16 cellular contexts compared by ENCODE assay signal in genomic region chr2:42572297-42573081, GRCh38. TPM values are rescaled to one million over a fixed set of nuclear protein-coding genes. Genes with fewer than 3 reads are reported as not detected.
DNase-seq lines count a peak whose midpoint lies in the region; ATAC-seq and TF ChIP-seq lines count a peak whose summit lies in the region.
"Had no signal": no experiment of that assay in that cellular context is flagged by ENCODE, and none has a peak within 500 bp of the region (broad histone marks: within the 10 kb centered on the region; RNA-seq: fewer than 3 reads in every experiment).

No MANE protein-coding gene starts in this region.

- H4K20me1 ChIP-seq in IMR-90 (ENCODE audit: insufficient read depth, low read length): no peaks in the 10 kb centered on the region

- 100% methylated on average over 2 of the region's 10 CpGs; no CpG with 5 or more reads in 1 of the 2 experiments for WGBS in IMR-90 (ENCODE audit: extremely low coverage in 2 of 2, insufficient read length in 1 of 2), 2 experiments
- WGBS in esophagus squamous epithelium, 2 donors: 81 to 88% methylated on average over 10 of the region's 10 CpGs

- H3K56ac ChIP-seq in IMR-90 (ENCODE audit: extremely low read depth, insufficient read depth, low read length): no peak overlapping the region

- H3K9me3 Mint-ChIP-seq in CD4-positive, alpha-beta T cell: no peaks in the 10 kb centered on the region
- no peaks in the 10 kb centered on the region for H3K9me3 Mint-ChIP-seq in natural killer cell treated with Interleukin-12 subunit alpha and Interleukin-12 subunit beta and Interleukin-15 and Interleukin-18, amount 100 ng/mL, for 72 hours

- dilution Hi-C loops in IMR-90 (cut with HindIII; ENCODE audit: low sequenced_read_pairs, unreplicated experiment): no loop called here

- no peak overlapping the region for H3K4me3 ChIP-seq in IMR-90 (ENCODE audit: insufficient read depth, low read depth, low read length)
- no peak overlapping the region for H3K4me3 ChIP-seq in esophagus squamous epithelium
- H3K4me3 ChIP-seq: SJSA1 had no signal

- no peak overlapping the region for H4K5ac ChIP-seq in IMR-90 (ENCODE audit: low read depth, low read length)

- no peak for TF ChIP-seq RAD21 in IMR-90 (IDR thresholded peaks at IDR 0.05; ENCODE audit: low read length)

- no peak overlapping the region for H3K23ac ChIP-seq in IMR-90 (ENCODE audit: low read depth, low read length)

- H3K36me3 Mint-ChIP-seq in CD4-positive, alpha-beta T cell (ENCODE audit: low read depth): peaks cover 45% of the 10 kb centered on the region
- H3K36me3 Mint-ChIP-seq in natural killer cell treated with Interleukin-12 subunit alpha and Interleukin-12 subunit beta and Interleukin-15 and Interleukin-18, amount 100 ng/mL, for 72 hours: no peaks in the 10 kb centered on the region

- no peak overlapping the region for H3K4me3 Mint-ChIP-seq in CD4-positive, alpha-beta T cell
- H3K4me3 Mint-ChIP-seq in natural killer cell treated with Interleukin-12 subunit alpha and Interleukin-12 subunit beta and Interleukin-15 and Interleukin-18, amount 100 ng/mL, for 72 hours: no peak overlapping the region

- H3K4me1 Mint-ChIP-seq in CD4-positive, alpha-beta T cell (ENCODE audit: low read depth): peaks cover 54% of the 10 kb centered on the region
- H3K4me1 Mint-ChIP-seq in natural killer cell treated with Interleukin-12 subunit alpha and Interleukin-12 subunit beta and Interleukin-15 and Interleukin-18, amount 100 ng/mL, for 72 hours (ENCODE audit: low read depth in 2 of 2): peaks cover 18 to 28% of the 10 kb centered on the region in 2 donors

- no peak overlapping the region for H4K91ac ChIP-seq in IMR-90 (ENCODE audit: insufficient read depth, low read depth, low read length)

- CTCF ChIA-PET in CD4-positive, alpha-beta T cell (lab: Charles Lee): interaction anchor here (0.7 to 1.7 kb wide), 2 partner anchors 91 to 235 kb away, joined by 3 to 6 read pairs; no protein-coding TSS in a partner anchor
- CTCF ChIA-PET in IMR-90 (lab: Yijun Ruan, JAX): interaction anchor here (0.6 kb wide), 1 partner anchor 836 kb away, joined by 7 read pairs; no protein-coding TSS in a partner anchor

- in situ Hi-C loops in IMR-90 (cut with MboI; ENCODE audit: low sequenced_read_pairs): no loop called here

- peak overlapping the region; percentile 42 for H3K27ac Mint-ChIP-seq in CD4-positive, alpha-beta T cell
- no peak overlapping the region for H3K27ac Mint-ChIP-seq in natural killer cell treated with Interleukin-12 subunit alpha and Interleukin-12 subunit beta and Interleukin-15 and Interleukin-18, amount 100 ng/mL, for 72 hours

- no peak for TF ChIP-seq POLR2A in IMR-90 (IDR thresholded peaks at IDR 0.05; ENCODE audit: low read depth, low read length)
- TF ChIP-seq POLR2A in esophagus squamous epithelium (IDR thresholded peaks at IDR 0.05): no peak

- no peak overlapping the region for H2AFZ ChIP-seq in IMR-90 (replicated peaks; ENCODE audit: low read length, poor library complexity)

- H3K14ac ChIP-seq in IMR-90 (replicated peaks; ENCODE audit: low read depth, low read length): no peak overlapping the region

- H2BK120ac ChIP-seq in IMR-90 (ENCODE audit: low read depth, low read length): no peak overlapping the region

- H2AK9ac ChIP-seq in IMR-90 (replicated peaks; ENCODE audit: low read depth, low read length, poor library complexity): no peak overlapping the region

- H3K4me2 ChIP-seq in IMR-90 (ENCODE audit: low read depth, low read length): no peak overlapping the region

- H2BK20ac ChIP-seq in IMR-90 (ENCODE audit: low read depth, low read length): no peak overlapping the region

- no peak overlapping the region for H3K27ac ChIP-seq in CD4-positive, alpha-beta T cell (ENCODE audit: low read depth, low read length)
- H3K27ac ChIP-seq in IMR-90 (ENCODE audit: insufficient read depth, low read length) (no peak overlapping the region), esophagus squamous epithelium (no peak overlapping the region)
- H3K27ac ChIP-seq: SJSA1 had no signal

- no peak for DNase-seq in CD4-positive, alpha-beta T cell
- DNase-seq in IMR-90 (no peak), amniotic epithelial cell (ENCODE audit: low read depth) (peak; percentile 3), islet precursor cell (peak; percentile 12), anterior cingulate cortex (lab: John Stamatoyannopoulos, UW) (no peak), esophagus squamous epithelium (lab: John Stamatoyannopoulos, UW) (no peak)
- DNase-seq in natural killer cell treated with Interleukin-12 subunit alpha and Interleukin-12 subunit beta and Interleukin-15 and Interleukin-18, amount 100 ng/mL, for 72 hours (ENCODE audit: low spot score): no peak
- DNase-seq: AML-193, KBM-7, MM.1S, NCI-H1417 treated with DMSO at 0.1 percent for 48 hours, NCI-H2029, NCI-H2171 treated with DMSO at 0.1 percent for 48 hours, RPMI8226 had no signal

- no peak overlapping the region for H2BK5ac ChIP-seq in IMR-90 (ENCODE audit: low read depth, low read length, poor library complexity, severe bottlenecking)

- no peaks in the 10 kb centered on the region for H3K27me3 ChIP-seq in CD4-positive, alpha-beta T cell (ENCODE audit: control insufficient read depth, insufficient read depth, low read length)
- H3K27me3 ChIP-seq in IMR-90 (ENCODE audit: control insufficient read depth, insufficient read depth, low read length) (no peaks in the 10 kb centered on the region), esophagus squamous epithelium (no peaks in the 10 kb centered on the region)
- H3K27me3 ChIP-seq: SJSA1 had no signal

- POLR2A ChIA-PET in CD4-positive, alpha-beta T cell (lab: Charles Lee): no interaction called here
- POLR2A ChIA-PET in IMR-90 (lab: Charles Lee; ENCODE audit: unreplicated experiment): interaction anchor here (0.6 kb wide), 1 partner anchor 10 kb away, joined by 4 read pairs; no protein-coding TSS in a partner anchor

- no peak for TF ChIP-seq CTCF in CD4-positive, alpha-beta T cell (IDR thresholded peaks at IDR 0.05)
- no peak for TF ChIP-seq CTCF in IMR-90 (conservative IDR thresholded peaks at IDR 0.05; ENCODE audit: low read depth, low read length)
- no peak for TF ChIP-seq CTCF in esophagus squamous epithelium (IDR thresholded peaks at IDR 0.05)

- no peak overlapping the region for H3K18ac ChIP-seq in IMR-90 (ENCODE audit: low read depth, low read length)

- no peak for ATAC-seq in CD4-positive, alpha-beta T cell (ENCODE audit: poor library complexity)
- ATAC-seq in IMR-90 (ENCODE audit: low read depth): no peak
- no peak for ATAC-seq in esophagus mucosa
- ATAC-seq in natural killer cell treated with Interleukin-12 subunit alpha and Interleukin-12 subunit beta and Interleukin-15 and Interleukin-18, amount 100 ng/mL, for 72 hours: no peak

- no peak overlapping the region for H4K8ac ChIP-seq in IMR-90 (ENCODE audit: low read depth in 2 of 2, low read length in 2 of 2)

- no peaks in the 10 kb centered on the region for H3K9me3 ChIP-seq in CD4-positive, alpha-beta T cell (ENCODE audit: control insufficient read depth, low read length)
- H3K9me3 ChIP-seq in IMR-90 (ENCODE audit: control insufficient read depth, insufficient read depth, low read length) (no peaks in the 10 kb centered on the region), esophagus squamous epithelium (no peaks in the 10 kb centered on the region)
- H3K9me3 ChIP-seq: SJSA1 had no signal

- H3K27me3 Mint-ChIP-seq in CD4-positive, alpha-beta T cell: no peaks in the 10 kb centered on the region
- no peaks in the 10 kb centered on the region for H3K27me3 Mint-ChIP-seq in natural killer cell treated with Interleukin-12 subunit alpha and Interleukin-12 subunit beta and Interleukin-15 and Interleukin-18, amount 100 ng/mL, for 72 hours

- H3K9ac ChIP-seq in IMR-90 (ENCODE audit: low read depth, low read length): no peak overlapping the region

- H2AK5ac ChIP-seq in IMR-90 (ENCODE audit: low read depth, low read length): no peak overlapping the region

- intact Hi-C loops in CD4-positive, alpha-beta T cell (cut with DNase I, micrococcal nuclease): no loop called here
- intact Hi-C loops in IMR-90 (cut with micrococcal nuclease) (no loop called here), esophagus squamous epithelium (cut with DNase I) (no loop called here)

- no peak overlapping the region for H2BK15ac ChIP-seq in IMR-90 (ENCODE audit: low read depth, low read length)

- H3K36me3 ChIP-seq in IMR-90 (ENCODE audit: control insufficient read depth, insufficient read depth, low read length): peaks cover 20% of the 10 kb centered on the region
- peaks cover 0 to 60% (median 4%) of the 10 kb centered on the region in 3 donors for H3K36me3 ChIP-seq in esophagus squamous epithelium

- H3K9me1 ChIP-seq in IMR-90 (ENCODE audit: insufficient read depth, low read length): peaks cover 7% of the 10 kb centered on the region; the same call in 1 of the 2 replicates

- H3K4me1 ChIP-seq in IMR-90 (ENCODE audit: control insufficient read depth, insufficient read depth, low read length): peaks cover 6% of the 10 kb centered on the region
- H3K4me1 ChIP-seq in esophagus squamous epithelium: peaks cover 8 to 33% (median 11%) of the 10 kb centered on the region in 3 donors

- H3K4ac ChIP-seq in IMR-90 (ENCODE audit: low read depth, low read length): no peak overlapping the region

- no TSS peak for BruUV-seq in IMR-90 (replicated peaks; lab: Mats Ljungman, UMichigan)

- peaks cover 11 to 57% of the 10 kb centered on the region in 2 experiments for H3K79me1 ChIP-seq in IMR-90 (ENCODE audit: low read depth in 1 of 2, low read length in 2 of 2)

TF ChIP-seq in IMR-90, 13 proteins besides CTCF, POLR2A, EP300 and RAD21:
- 0 out of 2 replicates have a peak, but pooled peaks have one; percentile 4 for TF ChIP-seq CEBPB (IDR thresholded peaks at IDR 0.05; ENCODE audit: low read depth, low read length)
- TF ChIP-seq ELK1 (IDR thresholded peaks at IDR 0.05; ENCODE audit: borderline replicate concordance, low read depth, low read length): no peak

RNA-seq across cellular contexts. Expression of gene MTA3, which starts 4.1 kb away (rescaled TPM):
- total RNA-seq in CD4-positive, alpha-beta T cell: 10 to 100 TPM; 27.0 to 30.9 TPM
- total RNA-seq in IMR-90 (2012; rRNA removed) (31.9 and 39.7 TPM in 2 replicates), esophagus mucosa (44.4 TPM), esophagus squamous epithelium (10 to 100 TPM; 26.5 to 37.2 (median 34.4) TPM)
- polyA plus RNA-seq in IMR-90 (2012; rRNA removed): 25.9 and 34.3 TPM in 2 replicates
- 9.8 and 67.9 TPM in 2 replicates for polyA plus RNA-seq in IMR-90 (2012; cell fraction: cytosol; rRNA removed)
- polyA plus RNA-seq in IMR-90 (2012; cell fraction: nucleus; rRNA removed; ENCODE audit: low replicate concordance): 11.9 and 49.3 TPM in 2 replicates
- 10 to 100 TPM; 18.7 to 21.2 TPM for total RNA-seq in natural killer cell treated with Interleukin-12 subunit alpha and Interleukin-12 subunit beta and Interleukin-15 and Interleukin-18, amount 100 ng/mL, for 72 hours

Comparison
In these comparisons a context has a peak if more than half of its experiments do, and no peak if none do; other contexts are left out.
1. DNase-seq: peak in amniotic epithelial cell (single experiment) and islet precursor cell (single experiment); none in CD4-positive, alpha-beta T cell (0 of 10), IMR-90 (single experiment), natural killer cell treated with Interleukin-12 subunit alpha and Interleukin-12 subunit beta and Interleukin-15 and Interleukin-18, amount 100 ng/mL, for 72 hours (single experiment), anterior cingulate cortex (0 of 58) and esophagus squamous epithelium (single experiment).